8 cellular contexts compared by ENCODE assay signal in genomic region chr2:149313512-149313972, GRCh38. TPM values are rescaled to one million over a fixed set of nuclear protein-coding genes. Genes with fewer than 3 reads are reported as not detected.
DNase-seq lines count a peak whose midpoint lies in the region; ATAC-seq and TF ChIP-seq lines count a peak whose summit lies in the region.

No MANE protein-coding gene starts in this region.

- intact Hi-C loops in left colon (cut with DNase I, micrococcal nuclease) = no loop called here
- intact Hi-C loops in uterus (cut with DNase I; ENCODE audit: low total_unique reads) = no loop called here

- no peaks in the 10 kb centered on the region for H3K4me1 ChIP-seq in uterus

- no peaks in the 10 kb centered on the region for H3K36me3 ChIP-seq in brain microvascular endothelial cell (replicated peaks)
- no peaks in the 10 kb centered on the region for H3K36me3 ChIP-seq in uterus

- in situ Hi-C loops in G401 (cut with HindIII; ENCODE audit: low sequenced_read_pairs) (no loop called here), brain microvascular endothelial cell (cut with HindIII; ENCODE audit: low pct_ligation_motif_present, low sequenced_read_pairs) (no loop called here)

- H3K4me3 ChIP-seq in brain microvascular endothelial cell (ENCODE audit: low read depth, low read length) = no peak overlapping the region
- no peak overlapping the region for H3K4me3 ChIP-seq in uterus

- H3K9me3 ChIP-seq in uterus = no peaks in the 10 kb centered on the region

- peak; percentile 35 for DNase-seq in G401 (ENCODE audit: low spot score)
- peak; percentile 57 to 74 for DNase-seq in NCI-H446 (lab: John Stamatoyannopoulos, UW)
- DNase-seq in brain microvascular endothelial cell = peak; percentile 12
- peak in 1 of 2 donors; percentile 44 for DNase-seq in left colon
- peak in 1 of 2 donors; percentile 16 for DNase-seq in uterus
- no peak for DNase-seq in DMS114 treated with DMSO at 0.1 percent for 48 hours (lab: John Stamatoyannopoulos, UW; ENCODE audit: unreplicated experiment)

- TF ChIP-seq CTCF in brain microvascular endothelial cell (IDR thresholded peaks at IDR 0.05; ENCODE audit: low read depth, low read length, missing control alignments) (peak; percentile 87), uterus (IDR thresholded peaks at IDR 0.05) (peak; percentile 30 to 52 (median 41))

- ATAC-seq in GM21360 (IDR thresholded peaks at IDR 0.05; ENCODE audit: unreplicated experiment) (peak; percentile 98), HG03442 (IDR thresholded peaks at IDR 0.05; ENCODE audit: unreplicated experiment) (peak; percentile 95), left colon (peak; percentile 98)

- H3K27me3 ChIP-seq in brain microvascular endothelial cell (replicated peaks) (no peaks in the 10 kb centered on the region), uterus (no peaks in the 10 kb centered on the region)

- TF ChIP-seq POLR2A in uterus (IDR thresholded peaks at IDR 0.05) = no peak

- H3K27ac ChIP-seq in brain microvascular endothelial cell = no peak overlapping the region
- H3K27ac ChIP-seq in uterus = no peak overlapping the region

RNA-seq across cellular contexts. Expression of gene LYPD6, which starts 16.8 kb away (rescaled TPM):
- 10.7 and 13.4 TPM in 2 replicates for total RNA-seq in G401 (2014; rRNA removed; shearing (Covaris generic))
- total RNA-seq in left colon = 1 to 10 TPM; 3.5 to 4.0 TPM
- 10 to 100 TPM in 1 of 4 donors, 1 to 10 TPM in 2, under 1 TPM in 1; 0.29 to 23.7 (median 1.7) TPM for total RNA-seq in uterus
